Comparison of ENCODE assay signal across 8 cellular contexts in genomic region chr14:77459072-77459723, GRCh38. TPM values are rescaled to one million over a fixed set of nuclear protein-coding genes. Genes with fewer than 3 reads are reported as not detected.
DNase-seq lines count a peak whose midpoint lies in the region; ATAC-seq and TF ChIP-seq lines count a peak whose summit lies in the region.

No MANE protein-coding gene starts in this region.

- H3F3A ChIP-seq in PC-9 (ENCODE audit: insufficient read depth, low read depth) = peaks cover 46% of the 10 kb centered on the region; the same call in 1 of the 2 replicates

- DNase-seq in CD4-positive, alpha-beta memory T cell = peak; percentile 45 to 75 (median 53)
- DNase-seq in HT1080 (ENCODE audit: low read depth) = peak; percentile 59
- peak; percentile 66 for DNase-seq in PC-9
- DNase-seq in activated T-helper 2 cell treated with anti-CD3 and anti-CD28 coated beads, Interferon-gamma antibody, Interleukin-2, Interleukin-4, amounts not matched to agents 10 μg/mL and 5 μg/mL and 100 μg/mL, durations not matched to agents 14 hours and 24 hours and 36 hours (ENCODE audit: low spot score) = peak; percentile 55
- DNase-seq in foreskin keratinocyte = peak; percentile 32 to 52
- DNase-seq in osteoblast (ENCODE audit: insufficient read length, low spot score, missing footprints) = peak; percentile 90
- peak; percentile 60 to 90 for DNase-seq in tibial nerve (ENCODE audit: low spot score in 2 of 2)

- peaks cover 34 to 56% of the 10 kb centered on the region in 2 donors for H3K36me3 Mint-ChIP-seq in CD4-positive, alpha-beta memory T cell
- peaks cover 51% of the 10 kb centered on the region for H3K36me3 Mint-ChIP-seq in activated T-helper 2 cell treated with anti-CD3 and anti-CD28 coated beads, Interferon-gamma antibody, Interleukin-2, Interleukin-4, amounts not matched to agents 10 μg/mL and 5 μg/mL and 100 μg/mL, durations not matched to agents 14 hours and 24 hours and 36 hours (ENCODE audit: low read depth)

- H2AFZ ChIP-seq in PC-9 (peak overlapping the region; percentile 89), osteoblast (ENCODE audit: low read length) (no peak overlapping the region)

- H3K27ac Mint-ChIP-seq in CD4-positive, alpha-beta memory T cell = peak overlapping the region; percentile 83 to 100 (median 94)
- H3K27ac Mint-ChIP-seq in activated T-helper 2 cell treated with anti-CD3 and anti-CD28 coated beads, Interferon-gamma antibody, Interleukin-2, Interleukin-4, amounts not matched to agents 10 μg/mL and 5 μg/mL and 100 μg/mL, durations not matched to agents 14 hours and 24 hours and 36 hours = peak overlapping the region; percentile 98

- peaks cover 49% of the 10 kb centered on the region for H4K20me1 ChIP-seq in PC-9 (ENCODE audit: insufficient read depth)
- H4K20me1 ChIP-seq in osteoblast (ENCODE audit: insufficient read depth, low read length) = peaks cover 26% of the 10 kb centered on the region

- H3K9me3 ChIP-seq in CD4-positive, alpha-beta memory T cell (ENCODE audit: control insufficient read depth in 1 of 2, low read length in 2 of 2) = no peaks in the 10 kb centered on the region
- H3K9me3 ChIP-seq in PC-9 (ENCODE audit: insufficient read depth, low read depth) = no peaks in the 10 kb centered on the region
- H3K9me3 ChIP-seq in osteoblast (ENCODE audit: low read depth, low read length) = no peaks in the 10 kb centered on the region
- H3K9me3 ChIP-seq in tibial nerve = no peaks in the 10 kb centered on the region

- peak overlapping the region; percentile 100 for H3K4me3 Mint-ChIP-seq in CD4-positive, alpha-beta memory T cell
- peak overlapping the region; percentile 97 for H3K4me3 Mint-ChIP-seq in activated T-helper 2 cell treated with anti-CD3 and anti-CD28 coated beads, Interferon-gamma antibody, Interleukin-2, Interleukin-4, amounts not matched to agents 10 μg/mL and 5 μg/mL and 100 μg/mL, durations not matched to agents 14 hours and 24 hours and 36 hours (ENCODE audit: low read depth)

- no peaks in the 10 kb centered on the region for H3K9me2 ChIP-seq in PC-9 (ENCODE audit: insufficient read depth)

- BruUV-seq in PC-9 (replicated peaks; lab: Mats Ljungman, UMichigan) = TSS peak; percentile 30

- no peak for TF ChIP-seq POLR2A in tibial nerve (IDR thresholded peaks at IDR 0.05)

- no peaks in the 10 kb centered on the region for H3K27me3 Mint-ChIP-seq in CD4-positive, alpha-beta memory T cell
- H3K27me3 Mint-ChIP-seq in activated T-helper 2 cell treated with anti-CD3 and anti-CD28 coated beads, Interferon-gamma antibody, Interleukin-2, Interleukin-4, amounts not matched to agents 10 μg/mL and 5 μg/mL and 100 μg/mL, durations not matched to agents 14 hours and 24 hours and 36 hours (ENCODE audit: low read depth) = no peaks in the 10 kb centered on the region

- ATAC-seq in foreskin keratinocyte (no peak), HG02678 (IDR thresholded peaks at IDR 0.05; ENCODE audit: unreplicated experiment) (no peak)

- peaks cover 29% of the 10 kb centered on the region for H3K4me1 ChIP-seq in CD4-positive, alpha-beta memory T cell (ENCODE audit: insufficient read depth, low read length)
- H3K4me1 ChIP-seq in PC-9 (replicated peaks; ENCODE audit: insufficient read depth) (peaks cover 20% of the 10 kb centered on the region), foreskin keratinocyte (peaks cover 4% of the 10 kb centered on the region), osteoblast (ENCODE audit: insufficient read depth, low read length) (peaks cover 20% of the 10 kb centered on the region), tibial nerve (peaks cover 0 to 40% (median 17%) of the 10 kb centered on the region in 4 donors)

- peaks cover 26 to 50% (median 35%) of the 10 kb centered on the region in 4 donors for H3K4me1 Mint-ChIP-seq in CD4-positive, alpha-beta memory T cell
- H3K4me1 Mint-ChIP-seq in activated T-helper 2 cell treated with anti-CD3 and anti-CD28 coated beads, Interferon-gamma antibody, Interleukin-2, Interleukin-4, amounts not matched to agents 10 μg/mL and 5 μg/mL and 100 μg/mL, durations not matched to agents 14 hours and 24 hours and 36 hours (ENCODE audit: low read depth) = peaks cover 23% of the 10 kb centered on the region

- H3K4me3 ChIP-seq in CD4-positive, alpha-beta memory T cell (ENCODE audit: low read length in 2 of 2) = peak overlapping the region; percentile 99 to 100
- peak overlapping the region; percentile 73 for H3K4me3 ChIP-seq in PC-9
- peak overlapping the region; percentile 85 for H3K4me3 ChIP-seq in osteoblast (ENCODE audit: insufficient read depth, low read length)
- H3K4me3 ChIP-seq in tibial nerve = peak overlapping the region; percentile 89 to 98 (median 92)

- peak; percentile 91 for TF ChIP-seq CTCF in PC-9 (conservative IDR thresholded peaks at IDR 0.05)
- peak; percentile 77 for TF ChIP-seq CTCF in foreskin keratinocyte (conservative IDR thresholded peaks at IDR 0.05)
- TF ChIP-seq CTCF in osteoblast (IDR thresholded peaks at IDR 0.05; ENCODE audit: extremely low read depth, low read depth, low read length) = peak; percentile 77
- TF ChIP-seq CTCF in tibial nerve (IDR thresholded peaks at IDR 0.05) = peak; percentile 33 to 43 (median 39)

- intact Hi-C loops in CD4-positive, alpha-beta memory T cell (cut with micrococcal nuclease) = loop anchor here (5.0 kb wide), 1 partner anchor 1307 kb away; the partner anchor contains the start of gene GPATCH2L
- intact Hi-C loops in PC-9 (cut with micrococcal nuclease; ENCODE audit: unreplicated experiment) = loop anchor here (5.0 kb wide), 4 partner anchors 93 to 582 kb away; no protein-coding TSS in a partner anchor
- intact Hi-C loops in activated T-helper 2 cell treated with anti-CD3 and anti-CD28 coated beads, Interferon-gamma antibody, Interleukin-2, Interleukin-4, amounts not matched to agents 10 μg/mL and 5 μg/mL and 100 μg/mL, durations not matched to agents 14 hours and 24 hours and 36 hours (cut with micrococcal nuclease) = loop anchor here (1.0 to 5.0 kb wide), 3 partner anchors 92 to 183 kb away; no protein-coding TSS in a partner anchor

- peak overlapping the region; percentile 97 for H3K4me2 ChIP-seq in PC-9
- peak overlapping the region; percentile 97 for H3K4me2 ChIP-seq in osteoblast (ENCODE audit: insufficient read depth, low read length)

- peak overlapping the region; percentile 86 for H3K27ac ChIP-seq in CD4-positive, alpha-beta memory T cell (ENCODE audit: low read depth, low read length)
- peak overlapping the region; percentile 80; the same call in 1 of the 2 replicates for H3K27ac ChIP-seq in PC-9
- peak overlapping the region; percentile 77 for H3K27ac ChIP-seq in foreskin keratinocyte
- peak overlapping the region; percentile 82 for H3K27ac ChIP-seq in osteoblast (ENCODE audit: low read depth, low read length)
- peak overlapping the region in 2 of 4 donors; percentile 97 to 98 for H3K27ac ChIP-seq in tibial nerve

- CTCF ChIA-PET in CD4-positive, alpha-beta memory T cell (lab: Charles Lee; ENCODE audit: partially characterized antibody) = interaction anchor here (0.9 to 2.4 kb wide), 12 partner anchors 8 to 247 kb away, joined by 3 to 8 read pairs (median 4); partner anchors contain the start of genes GSTZ1, POMT2, SAMD15 and TMED8
- CTCF ChIA-PET in PC-9 (lab: Charles Lee) = interaction anchor here (0.5 to 2.1 kb wide), 5 partner anchors 70 to 586 kb away, joined by 3 to 8 read pairs (median 4); no protein-coding TSS in a partner anchor

- WGBS in tibial nerve, 2 donors = 34 to 35% methylated on average over 13 of the region's 13 CpGs

- no peaks in the 10 kb centered on the region for H3K27me3 ChIP-seq in CD4-positive, alpha-beta memory T cell (ENCODE audit: insufficient read depth, low read length)
- no peaks in the 10 kb centered on the region for H3K27me3 ChIP-seq in PC-9 (ENCODE audit: insufficient read depth, low read depth)
- H3K27me3 ChIP-seq in foreskin keratinocyte = no peaks in the 10 kb centered on the region
- no peaks in the 10 kb centered on the region for H3K27me3 ChIP-seq in osteoblast (ENCODE audit: insufficient read depth, low read length)
- H3K27me3 ChIP-seq in tibial nerve = no peaks in the 10 kb centered on the region

- peaks cover 37% of the 10 kb centered on the region for H3K36me3 ChIP-seq in CD4-positive, alpha-beta memory T cell (ENCODE audit: insufficient read depth, low read length)
- H3K36me3 ChIP-seq in PC-9 (ENCODE audit: low read depth) = peaks cover 45% of the 10 kb centered on the region
- peaks cover 43% of the 10 kb centered on the region for H3K36me3 ChIP-seq in osteoblast (ENCODE audit: insufficient read depth, low read length)
- peaks cover 0 to 48% (median 16%) of the 10 kb centered on the region in 3 donors for H3K36me3 ChIP-seq in tibial nerve

- H3K9me3 Mint-ChIP-seq in CD4-positive, alpha-beta memory T cell = peaks cover 0 to 4% (median 0%) of the 10 kb centered on the region in 8 donors
- H3K9me3 Mint-ChIP-seq in activated T-helper 2 cell treated with anti-CD3 and anti-CD28 coated beads, Interferon-gamma antibody, Interleukin-2, Interleukin-4, amounts not matched to agents 10 μg/mL and 5 μg/mL and 100 μg/mL, durations not matched to agents 14 hours and 24 hours and 36 hours = no peaks in the 10 kb centered on the region

- no peak for TF ChIP-seq EP300 in tibial nerve (IDR thresholded peaks at IDR 0.05)

- POLR2A ChIA-PET in CD4-positive, alpha-beta memory T cell (lab: Charles Lee; ENCODE audit: partially characterized antibody) = interaction anchor here (1.0 to 2.0 kb wide), 3 partner anchors 82 to 249 kb away, joined by 4 to 13 read pairs (median 5); partner anchors contain the start of genes ALKBH1, GSTZ1, POMT2 and SAMD15
- POLR2A ChIA-PET in PC-9 (lab: Charles Lee; ENCODE audit: unreplicated experiment) = interaction anchor here (0.6 to 0.9 kb wide), 3 partner anchors 150 to 360 kb away, joined by 3 to 8 read pairs (median 5); no protein-coding TSS in a partner anchor

- H3K79me2 ChIP-seq in PC-9 (ENCODE audit: low read depth) (peaks cover 76% of the 10 kb centered on the region), osteoblast (ENCODE audit: insufficient read depth, low read length) (peaks cover 65% of the 10 kb centered on the region)

RNA-seq across cellular contexts. Expression of gene AHSA1, which starts 1.3 kb away (rescaled TPM):
- total RNA-seq in CD4-positive, alpha-beta memory T cell = 10 to 100 TPM; 88.5 to 89.9 TPM
- 100 to 1,000 TPM in 1 of 2 donors, 10 to 100 TPM in 1; 95.6 to 134 TPM for polyA plus RNA-seq in CD4-positive, alpha-beta memory T cell
- 414 and 428 TPM in 2 replicates for total RNA-seq in HT1080 (2014; rRNA removed; shearing (Covaris generic))
- 411 and 418 TPM in 2 replicates for polyA plus RNA-seq in HT1080 (2015; cell fraction: cytosol; rRNA removed)
- polyA plus RNA-seq in HT1080 (2015; cell fraction: nucleus; rRNA removed) = 219 and 231 TPM in 2 replicates
- 448 and 674 TPM in 2 replicates for total RNA-seq in PC-9 (2021)
- 301 and 332 TPM in 2 replicates for total RNA-seq in activated T-helper 2 cell treated with anti-CD3 and anti-CD28 coated beads, Interferon-gamma antibody, Interleukin-2, Interleukin-4, amounts not matched to agents 10 μg/mL and 5 μg/mL and 100 μg/mL, durations not matched to agents 14 hours and 24 hours and 36 hours
- 172 and 212 TPM in 2 replicates for total RNA-seq in foreskin keratinocyte
- polyA plus RNA-seq in foreskin keratinocyte = 223 and 277 TPM in 2 replicates
- 60.4 and 67.0 TPM in 2 replicates for total RNA-seq in osteoblast
- 100 to 1,000 TPM in 2 of 4 donors, 10 to 100 TPM in 2; 58.5 to 146 (median 102) TPM for total RNA-seq in tibial nerve

RNA-seq across cellular contexts. Expression of gene VIPAS39, which starts 1.8 kb away (rescaled TPM):
- total RNA-seq in CD4-positive, alpha-beta memory T cell = 10 to 100 TPM; 18.6 to 22.5 TPM
- polyA plus RNA-seq in CD4-positive, alpha-beta memory T cell = 1 to 10 TPM; 7.6 to 8.4 TPM
- total RNA-seq in HT1080 (2014; rRNA removed; shearing (Covaris generic)) = 17.5 and 19.2 TPM in 2 replicates
- 30.9 and 34.9 TPM in 2 replicates for polyA plus RNA-seq in HT1080 (2015; cell fraction: cytosol; rRNA removed)
- 42.0 and 54.1 TPM in 2 replicates for polyA plus RNA-seq in HT1080 (2015; cell fraction: nucleus; rRNA removed)
- 46.1 and 54.5 TPM in 2 replicates for total RNA-seq in PC-9 (2021)
- total RNA-seq in activated T-helper 2 cell treated with anti-CD3 and anti-CD28 coated beads, Interferon-gamma antibody, Interleukin-2, Interleukin-4, amounts not matched to agents 10 μg/mL and 5 μg/mL and 100 μg/mL, durations not matched to agents 14 hours and 24 hours and 36 hours = 15.7 and 16.5 TPM in 2 replicates
- 13.4 and 13.7 TPM in 2 replicates for total RNA-seq in foreskin keratinocyte
- polyA plus RNA-seq in foreskin keratinocyte = 9.5 and 10.1 TPM in 2 replicates
- total RNA-seq in osteoblast = 34.0 and 37.1 TPM in 2 replicates
- 10 to 100 TPM; 10.5 to 24.0 (median 16.2) TPM for total RNA-seq in tibial nerve

RNA-seq across cellular contexts. Expression of gene NOXRED1, which starts 35.9 kb away (rescaled TPM):
- 1 to 10 TPM; 1.1 TPM for total RNA-seq in CD4-positive, alpha-beta memory T cell
- polyA plus RNA-seq in CD4-positive, alpha-beta memory T cell = not detected
- 0.07 TPM in 1 of 2 replicates, not detected in the other for total RNA-seq in HT1080 (2014; rRNA removed; shearing (Covaris generic))
- polyA plus RNA-seq in HT1080 (2015; cell fraction: cytosol; rRNA removed) = 0.15 and 0.21 TPM in 2 replicates
- polyA plus RNA-seq in HT1080 (2015; cell fraction: nucleus; rRNA removed) = 1.3 and 2.3 TPM in 2 replicates
- 2.0 and 2.1 TPM in 2 replicates for total RNA-seq in PC-9 (2021)
- total RNA-seq in activated T-helper 2 cell treated with anti-CD3 and anti-CD28 coated beads, Interferon-gamma antibody, Interleukin-2, Interleukin-4, amounts not matched to agents 10 μg/mL and 5 μg/mL and 100 μg/mL, durations not matched to agents 14 hours and 24 hours and 36 hours = 0.23 and 0.25 TPM in 2 replicates
- total RNA-seq in foreskin keratinocyte = 0.07 and 0.18 TPM in 2 replicates
- 0.03 and 0.07 TPM in 2 replicates for polyA plus RNA-seq in foreskin keratinocyte
- 0.29 and 0.36 TPM in 2 replicates for total RNA-seq in osteoblast
- total RNA-seq in tibial nerve = 1 to 10 TPM in 1 of 4 donors, not detected in 3; 9.0 TPM

RNA-seq across cellular contexts. Expression of gene ISM2, which starts 39.4 kb away (rescaled TPM):
- not detected for total RNA-seq in CD4-positive, alpha-beta memory T cell
- not detected for polyA plus RNA-seq in CD4-positive, alpha-beta memory T cell
- total RNA-seq in HT1080 (2014; rRNA removed; shearing (Covaris generic)) = not detected in 2 replicates
- polyA plus RNA-seq in HT1080 (2015; cell fraction: cytosol; rRNA removed) = 0.33 and 0.44 TPM in 2 replicates
- polyA plus RNA-seq in HT1080 (2015; cell fraction: nucleus; rRNA removed) = 0.74 and 1.3 TPM in 2 replicates
- total RNA-seq in PC-9 (2021) (0.20 TPM in 1 of 2 replicates, not detected in the other), foreskin keratinocyte (0.10 and 0.14 TPM in 2 replicates), osteoblast (not detected in 2 replicates), tibial nerve (under 1 TPM in 1 of 4 donors, not detected in 3; 0.44 TPM)
- total RNA-seq in activated T-helper 2 cell treated with anti-CD3 and anti-CD28 coated beads, Interferon-gamma antibody, Interleukin-2, Interleukin-4, amounts not matched to agents 10 μg/mL and 5 μg/mL and 100 μg/mL, durations not matched to agents 14 hours and 24 hours and 36 hours = 0.11 TPM in 1 of 2 replicates, not detected in the other
- 0.03 and 0.04 TPM in 2 replicates for polyA plus RNA-seq in foreskin keratinocyte

Comparison
In these comparisons a context has a peak if more than half of its experiments do, and no peak if none do; other contexts are left out.
1. CTCF ChIP-seq: peak in every context shown above with its lines; median percentile 91 in PC-9; 77 in foreskin keratinocyte; 77 in osteoblast; 39 in tibial nerve.